ENCODE assay signal across 10 cellular contexts in the genomic region with DNA sequence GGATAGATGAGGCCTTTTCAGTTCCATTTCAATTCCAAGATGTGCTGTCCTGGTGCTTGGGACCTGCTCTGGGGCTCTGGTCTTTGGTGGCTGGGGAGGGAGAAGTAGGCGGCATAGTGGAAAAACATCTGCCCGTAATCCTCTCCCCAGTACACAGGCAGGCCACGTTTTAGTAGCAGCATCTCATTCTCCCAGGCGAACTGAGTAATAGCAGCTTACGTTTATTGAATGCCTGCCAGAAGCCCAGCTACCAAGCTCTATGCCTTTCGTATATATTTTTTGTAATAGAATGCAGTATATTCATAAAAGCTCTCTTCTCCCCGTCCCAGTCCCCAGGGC. TPM values are rescaled to one million over a fixed set of nuclear protein-coding genes. Genes with fewer than 3 reads are reported as not detected.
DNase-seq lines count a peak whose midpoint lies in the region; ATAC-seq and TF ChIP-seq lines count a peak whose summit lies in the region.
"Had no signal": no experiment of that assay in that cellular context is flagged by ENCODE, and none has a peak within 500 bp of the region (broad histone marks: within the 10 kb centered on the region; RNA-seq: fewer than 3 reads in every experiment).

No MANE protein-coding gene starts in this region.

- peak overlapping the region; percentile 15; the same call in 1 of the 2 replicates for H3K9ac ChIP-seq in OCI-LY1 (ENCODE audit: low read length)

- H3K27me3 ChIP-seq in OCI-LY1 (ENCODE audit: insufficient read depth, low read length) (no peaks in the 10 kb centered on the region), psoas muscle (ENCODE audit: insufficient read depth in 3 of 3, low read length in 2 of 3) (no peaks in the 10 kb centered on the region)

- H3K4me1 ChIP-seq in OCI-LY1 (ENCODE audit: insufficient read depth, low read length, severe bottlenecking) (peaks cover 74% of the 10 kb centered on the region), psoas muscle (peaks cover 80% of the 10 kb centered on the region)

- H3K79me2 ChIP-seq in OCI-LY1 (ENCODE audit: insufficient read depth, low read length), result peaks cover 60% of the 10 kb centered on the region

- H3K27me3 Mint-ChIP-seq in activated naive CD8-positive, alpha-beta T cell treated with anti-CD3 and anti-CD28 coated beads, Interleukin-2, amount 50 U/mL, for 24 hours, result no peaks in the 10 kb centered on the region
- H3K27me3 Mint-ChIP-seq: activated naive CD8-positive, alpha-beta T cell had no signal

- TF ChIP-seq CTCF in OCI-LY1 (IDR thresholded peaks at IDR 0.05; ENCODE audit: low read length) (no peak), psoas muscle (IDR thresholded peaks at IDR 0.05) (no peak)

- no peak overlapping the region for H3K27ac Mint-ChIP-seq in activated naive CD8-positive, alpha-beta T cell treated with anti-CD3 and anti-CD28 coated beads, Interleukin-2, amount 50 U/mL, for 24 hours
- H3K27ac Mint-ChIP-seq: activated naive CD8-positive, alpha-beta T cell had no signal

- H3K4me2 ChIP-seq in OCI-LY1 (ENCODE audit: low read length), result peak overlapping the region; percentile 52

- peaks cover 49% of the 10 kb centered on the region for H3K4me1 Mint-ChIP-seq in activated naive CD8-positive, alpha-beta T cell treated with anti-CD3 and anti-CD28 coated beads, Interleukin-2, amount 50 U/mL, for 24 hours

- intact Hi-C loops in psoas muscle (cut with DNase I), result no loop called here

- 37 to 49% (median 39%) methylated on average over 7 of the region's 7 CpGs for WGBS in psoas muscle, 3 donors

- no peak overlapping the region for H3K4me3 Mint-ChIP-seq in activated naive CD8-positive, alpha-beta T cell treated with anti-CD3 and anti-CD28 coated beads, Interleukin-2, amount 50 U/mL, for 24 hours
- H3K4me3 Mint-ChIP-seq: activated naive CD8-positive, alpha-beta T cell had no signal

- H4K20me1 ChIP-seq in OCI-LY1 (ENCODE audit: insufficient read depth, low read length), result no peaks in the 10 kb centered on the region

- peaks cover 14% of the 10 kb centered on the region for H3K36me3 ChIP-seq in OCI-LY1 (ENCODE audit: insufficient read depth, low read length)
- peaks cover 0 to 10% of the 10 kb centered on the region in 2 donors for H3K36me3 ChIP-seq in psoas muscle (ENCODE audit: insufficient read depth in 1 of 2, low read depth in 1 of 2)

- no peaks in the 10 kb centered on the region for H3F3A ChIP-seq in OCI-LY1 (ENCODE audit: insufficient read depth, low read length)

- no peaks in the 10 kb centered on the region for H3K9me2 ChIP-seq in OCI-LY1 (ENCODE audit: low read depth, low read length)

- H2AFZ ChIP-seq in OCI-LY1 (ENCODE audit: low read length), result no peak overlapping the region

- DNase-seq in Ammon's horn (ENCODE audit: low spot score), result peak; percentile 57
- peak; percentile 68 for DNase-seq in fibroblast of gingiva (ENCODE audit: low read depth)
- no peak for DNase-seq in psoas muscle
- no peak for DNase-seq in activated naive CD8-positive, alpha-beta T cell treated with anti-CD3 and anti-CD28 coated beads, Interleukin-2, amount 50 U/mL, for 24 hours
- no peak for DNase-seq in activated CD8-positive, alpha-beta memory T cell treated with anti-CD3 and anti-CD28 coated beads, Interleukin-2, amount 50 U/mL, for 4 hours
- DNase-seq in NCI-H1092 treated with DMSO at 0.1 percent for 48 hours (lab: John Stamatoyannopoulos, UW), result no peak

- ATAC-seq in psoas muscle (peak in 3 of 4 donors; percentile 27 to 48 (median 37)), GM21367 (IDR thresholded peaks at IDR 0.05; ENCODE audit: unreplicated experiment) (no peak)
- ATAC-seq in activated naive CD8-positive, alpha-beta T cell treated with anti-CD3 and anti-CD28 coated beads, Interleukin-2, amount 50 U/mL, for 24 hours, result no peak
- ATAC-seq: K562 had no signal

- no peak overlapping the region for H3K4me3 ChIP-seq in OCI-LY1 (ENCODE audit: low read depth, low read length, poor library complexity, severe bottlenecking)
- H3K4me3 ChIP-seq in psoas muscle, result peak overlapping the region; percentile 11
- H3K4me3 ChIP-seq: K562 had no signal

- no peaks in the 10 kb centered on the region for H3K9me3 Mint-ChIP-seq in activated naive CD8-positive, alpha-beta T cell treated with anti-CD3 and anti-CD28 coated beads, Interleukin-2, amount 50 U/mL, for 24 hours

- H3K9me3 ChIP-seq in OCI-LY1 (ENCODE audit: low read length) (no peaks in the 10 kb centered on the region), psoas muscle (no peaks in the 10 kb centered on the region)

- H3K27ac ChIP-seq in OCI-LY1 (ENCODE audit: low read depth, low read length, poor library complexity, severe bottlenecking) (peak overlapping the region; percentile 68), psoas muscle (peak overlapping the region; percentile 89)

- H3K36me3 Mint-ChIP-seq in activated naive CD8-positive, alpha-beta T cell treated with anti-CD3 and anti-CD28 coated beads, Interleukin-2, amount 50 U/mL, for 24 hours (ENCODE audit: low read depth), result peaks cover 3% of the 10 kb centered on the region
- H3K36me3 Mint-ChIP-seq: activated naive CD8-positive, alpha-beta T cell had no signal

RNA-seq across cellular contexts. Expression of gene ACO2, which starts 11.4 kb away (rescaled TPM):
- total RNA-seq in psoas muscle, result 100 to 1,000 TPM; 422 to 513 (median 474) TPM
- 100 to 1,000 TPM; 346 to 459 (median 402) TPM for polyA plus RNA-seq in psoas muscle

RNA-seq across cellular contexts. Expression of gene PHF5A, which starts 11.9 kb away (rescaled TPM):
- total RNA-seq in psoas muscle, result 10 to 100 TPM; 19.9 to 40.0 (median 23.4) TPM
- 10 to 100 TPM; 34.3 to 79.2 (median 49.0) TPM for polyA plus RNA-seq in psoas muscle

RNA-seq across cellular contexts. Expression of gene TOB2, which starts 33.8 kb away (rescaled TPM):
- 100 to 1,000 TPM in 1 of 4 donors, 10 to 100 TPM in 3; 12.3 to 111 (median 50.9) TPM for total RNA-seq in psoas muscle
- 10 to 100 TPM in 2 of 3 donors, 1 to 10 TPM in 1; 9.5 to 26.1 (median 23.4) TPM for polyA plus RNA-seq in psoas muscle

Comparison
In these comparisons a context has a peak if more than half of its experiments do, and no peak if none do; other contexts are left out.
1. DNase-seq: peak in Ammon's horn (single experiment) and fibroblast of gingiva (single experiment); none in psoas muscle (0 of 2), activated naive CD8-positive, alpha-beta T cell treated with anti-CD3 and anti-CD28 coated beads, Interleukin-2, amount 50 U/mL, for 24 hours (single experiment), activated CD8-positive, alpha-beta memory T cell treated with anti-CD3 and anti-CD28 coated beads, Interleukin-2, amount 50 U/mL, for 4 hours (single experiment) and NCI-H1092 treated with DMSO at 0.1 percent for 48 hours (single experiment).
2. ATAC-seq: peak in psoas muscle (3 of 4); none in activated naive CD8-positive, alpha-beta T cell treated with anti-CD3 and anti-CD28 coated beads, Interleukin-2, amount 50 U/mL, for 24 hours (single experiment) and GM21367 (single experiment).